1 cellular context compared by ENCODE assay signal in genomic region chr21:41706678-41707077, GRCh38.
A peak's percentile ranks its signal among the peaks of the same experiment; 100 is the strongest.
TF ChIP-seq lines count a peak whose summit lies in the region.

No MANE protein-coding gene starts in this region.

TF ChIP-seq in HepG2, 621 proteins besides CTCF, POLR2A, EP300 and RAD21 (continued from another document and continues in another):
- TF ChIP-seq AHDC1 (CRISPR knock-in tag; IDR thresholded peaks at IDR 0.05; ENCODE audit: borderline replicate concordance): peak; percentile 24; the same call in 1 of the 2 replicates
- peak; percentile 91 for TF ChIP-seq ZBTB43 (CRISPR knock-in tag; conservative IDR thresholded peaks at IDR 0.05)
- no peak for TF ChIP-seq SIN3B (IDR thresholded peaks at IDR 0.05; ENCODE audit: low read length)
- peak; percentile 86 for TF ChIP-seq FOXA3 (CRISPR knock-in tag; IDR thresholded peaks at IDR 0.05)
- no peak for TF ChIP-seq KDM3A (CRISPR knock-in tag; IDR thresholded peaks at IDR 0.05; ENCODE audit: low read depth)
- peak; percentile 46; the same call in 1 of the 2 replicates for TF ChIP-seq FOXK2 (IDR thresholded peaks at IDR 0.05)
- peak; percentile 55; the same call in 1 of the 2 replicates for TF ChIP-seq HDAC2 (CRISPR knock-in tag; IDR thresholded peaks at IDR 0.05)
- no peak for TF ChIP-seq ZFP36L2 (CRISPR knock-in tag; IDR thresholded peaks at IDR 0.05)
- TF ChIP-seq FOXJ3 (CRISPR knock-in tag; IDR thresholded peaks at IDR 0.05; ENCODE audit: borderline replicate concordance): peak; percentile 63; the same call in 1 of the 2 replicates
- TF ChIP-seq ZMYM4 (CRISPR knock-in tag; IDR thresholded peaks at IDR 0.05): 0 out of 2 replicates have a peak, but pooled peaks have one; percentile 21
- peak; percentile 25; the same call in 1 of the 2 replicates for TF ChIP-seq RCOR2 (CRISPR knock-in tag; IDR thresholded peaks at IDR 0.05)
- peak; percentile 70; the same call in 1 of the 2 replicates for TF ChIP-seq NR2C2 (CRISPR knock-in tag; IDR thresholded peaks at IDR 0.05; ENCODE audit: borderline replicate concordance)
- 0 out of 2 replicates have a peak, but pooled peaks have one; percentile 26 for TF ChIP-seq MEF2D (CRISPR knock-in tag; IDR thresholded peaks at IDR 0.05)
- peak; percentile 87 for TF ChIP-seq HNF4G (IDR thresholded peaks at IDR 0.05; ENCODE audit: borderline replicate concordance, low read depth, low read length)
- peak; percentile 62; the same call in 1 of the 2 replicates for TF ChIP-seq HNF4G (CRISPR knock-in tag; IDR thresholded peaks at IDR 0.05; ENCODE audit: borderline replicate concordance, low read depth)
- 0 out of 2 replicates have a peak, but pooled peaks have one; percentile 13 for TF ChIP-seq MIXL1 (CRISPR knock-in tag; IDR thresholded peaks at IDR 0.05)
- TF ChIP-seq NR3C1 (CRISPR knock-in tag; IDR thresholded peaks at IDR 0.05): no peak
- TF ChIP-seq ATF7 (IDR thresholded peaks at IDR 0.05): peak; percentile 58
- TF ChIP-seq ATF7 (CRISPR knock-in tag; IDR thresholded peaks at IDR 0.05): no peak
- 0 out of 2 replicates have a peak, but pooled peaks have one; percentile 45 for TF ChIP-seq REPIN1 (CRISPR knock-in tag; IDR thresholded peaks at IDR 0.05; ENCODE audit: borderline replicate concordance, low read depth)
- no peak for TF ChIP-seq ZBTB25 (CRISPR knock-in tag; IDR thresholded peaks at IDR 0.05)
- TF ChIP-seq CREB3 (CRISPR knock-in tag; IDR thresholded peaks at IDR 0.05): no peak
- no peak for TF ChIP-seq ZNF251 (CRISPR knock-in tag; IDR thresholded peaks at IDR 0.05)
- no peak for TF ChIP-seq ONECUT2 (CRISPR knock-in tag; IDR thresholded peaks at IDR 0.05)
- TF ChIP-seq HHEX (CRISPR knock-in tag; IDR thresholded peaks at IDR 0.05): peak; percentile 40; the same call in 1 of the 2 replicates
- TF ChIP-seq EHMT2 (IDR thresholded peaks at IDR 0.05; ENCODE audit: borderline replicate concordance, low read depth, low read length): no peak
- peak; percentile 98 for TF ChIP-seq FOSL2 (CRISPR knock-in tag; IDR thresholded peaks at IDR 0.05)
- peak; percentile 67 for TF ChIP-seq MED1 (CRISPR knock-in tag; IDR thresholded peaks at IDR 0.05)
- TF ChIP-seq REST (IDR thresholded peaks at IDR 0.05; ENCODE audit: borderline replicate concordance in 1 of 2, low read depth in 1 of 2, low read length in 2 of 2): no peak
- no peak for TF ChIP-seq HNRNPLL (IDR thresholded peaks at IDR 0.05; ENCODE audit: low read depth, low read length, poor library complexity, severe bottlenecking)
- peak; percentile 94 for TF ChIP-seq JUND (CRISPR knock-in tag; IDR thresholded peaks at IDR 0.05)
- peak; percentile 50; the same call in 1 of the 2 replicates for TF ChIP-seq IRF2 (CRISPR knock-in tag; IDR thresholded peaks at IDR 0.05)
- TF ChIP-seq NFATC3 (CRISPR knock-in tag; IDR thresholded peaks at IDR 0.05): no peak
- no peak for TF ChIP-seq TCF7L2 (IDR thresholded peaks at IDR 0.05; ENCODE audit: low read depth, low read length)
- no peak for TF ChIP-seq ZNF576 (CRISPR knock-in tag; IDR thresholded peaks at IDR 0.05)
- no peak for TF ChIP-seq RBAK (CRISPR knock-in tag; IDR thresholded peaks at IDR 0.05)
- no peak for TF ChIP-seq ZNF205 (CRISPR knock-in tag; IDR thresholded peaks at IDR 0.05)
- no peak for TF ChIP-seq ZIK1 (CRISPR knock-in tag; IDR thresholded peaks at IDR 0.05; ENCODE audit: borderline replicate concordance, low read depth)
- TF ChIP-seq ZNF883 (CRISPR knock-in tag; IDR thresholded peaks at IDR 0.05; ENCODE audit: not compliant biosample characterization): no peak
- 0 out of 2 replicates have a peak, but pooled peaks have one; percentile 34 for TF ChIP-seq ZMYM2 (CRISPR knock-in tag; IDR thresholded peaks at IDR 0.05)
- TF ChIP-seq ATF1 (CRISPR knock-in tag; IDR thresholded peaks at IDR 0.05): 0 out of 2 replicates have a peak, but pooled peaks have one; percentile 32
- no peak for TF ChIP-seq ZNF354B (CRISPR knock-in tag; IDR thresholded peaks at IDR 0.05)
- peak; percentile 71; the same call in 1 of the 2 replicates for TF ChIP-seq ZNF646 (CRISPR knock-in tag; IDR thresholded peaks at IDR 0.05)
- peak; percentile 93 for TF ChIP-seq CEBPB (IDR thresholded peaks at IDR 0.05; ENCODE audit: borderline replicate concordance, low read depth, low read length)
- TF ChIP-seq CEBPG (CRISPR knock-in tag; IDR thresholded peaks at IDR 0.05): peak; percentile 79
- TF ChIP-seq SIX4 (CRISPR knock-in tag; IDR thresholded peaks at IDR 0.05): peak; percentile 32; the same call in 1 of the 2 replicates
- TF ChIP-seq ELF3 (CRISPR knock-in tag; IDR thresholded peaks at IDR 0.05): no peak
- TF ChIP-seq ZEB1 (IDR thresholded peaks at IDR 0.05; ENCODE audit: insufficient replicate concordance, low read depth): no peak
- TF ChIP-seq BCL6 (CRISPR knock-in tag; IDR thresholded peaks at IDR 0.05): peak; percentile 85; the same call in 1 of the 2 replicates
